ENCODE assay signal across 15 cellular contexts in genomic region chr2:226158229-226158628, GRCh38.
"Had no signal": no experiment of that assay in that cellular context is flagged by ENCODE, and none has a peak within 500 bp of the region (broad histone marks: within the 10 kb centered on the region; RNA-seq: fewer than 3 reads in every experiment).

No MANE protein-coding gene starts in this region.

- H3K36me3 ChIP-seq: esophagus squamous epithelium, stomach, thoracic aorta had no signal

- H3K27me3 ChIP-seq: esophagus squamous epithelium, stomach had no signal

- ATAC-seq: left colon; mucosa of descending colon; naive thymus-derived CD8-positive, alpha-beta T cell had no signal

- H3K27ac Mint-ChIP-seq: dendritic cell treated with granulocyte-macrophage colony-stimulating factor and Interleukin-4, amounts not matched to agents 40 ng/mL and 50 ng/mL, for 4 days; naive thymus-derived CD8-positive, alpha-beta T cell had no signal

- DNase-seq: esophagus squamous epithelium; foreskin fibroblast; kidney; left colon; mammary epithelial cell; mucosa of descending colon; naive thymus-derived CD8-positive, alpha-beta T cell; small intestine; stimulated activated CD4-positive, alpha-beta T cell treated with anti-CD3 and anti-CD28 coated beads, Interleukin-12 subunit alpha, Interleukin-12 subunit beta, amount 100 ng/mL, for 4 hours; stimulated activated naive CD4-positive, alpha-beta T cell; stomach; substantia nigra; trophoblast cell had no signal

- H3K4me3 Mint-ChIP-seq: dendritic cell treated with granulocyte-macrophage colony-stimulating factor and Interleukin-4, amounts not matched to agents 40 ng/mL and 50 ng/mL, for 4 days; naive thymus-derived CD8-positive, alpha-beta T cell had no signal

- H3K9me3 ChIP-seq: esophagus squamous epithelium, mucosa of descending colon, stomach, thoracic aorta had no signal

- H3K4me3 ChIP-seq: esophagus squamous epithelium, mucosa of descending colon, stomach, thoracic aorta had no signal

- H3K27ac ChIP-seq: esophagus squamous epithelium, stomach, thoracic aorta had no signal

- H3K27me3 Mint-ChIP-seq: dendritic cell treated with granulocyte-macrophage colony-stimulating factor and Interleukin-4, amounts not matched to agents 40 ng/mL and 50 ng/mL, for 4 days had no signal

- H3K4me1 ChIP-seq: esophagus squamous epithelium, stomach had no signal

- H3K9me3 Mint-ChIP-seq: dendritic cell treated with granulocyte-macrophage colony-stimulating factor and Interleukin-4, amounts not matched to agents 40 ng/mL and 50 ng/mL, for 4 days; naive thymus-derived CD8-positive, alpha-beta T cell had no signal

- H3K36me3 Mint-ChIP-seq: naive thymus-derived CD8-positive, alpha-beta T cell had no signal

- H3K4me1 Mint-ChIP-seq: naive thymus-derived CD8-positive, alpha-beta T cell had no signal
